ENCODE assay signal across 20 cellular contexts in the genomic region with DNA sequence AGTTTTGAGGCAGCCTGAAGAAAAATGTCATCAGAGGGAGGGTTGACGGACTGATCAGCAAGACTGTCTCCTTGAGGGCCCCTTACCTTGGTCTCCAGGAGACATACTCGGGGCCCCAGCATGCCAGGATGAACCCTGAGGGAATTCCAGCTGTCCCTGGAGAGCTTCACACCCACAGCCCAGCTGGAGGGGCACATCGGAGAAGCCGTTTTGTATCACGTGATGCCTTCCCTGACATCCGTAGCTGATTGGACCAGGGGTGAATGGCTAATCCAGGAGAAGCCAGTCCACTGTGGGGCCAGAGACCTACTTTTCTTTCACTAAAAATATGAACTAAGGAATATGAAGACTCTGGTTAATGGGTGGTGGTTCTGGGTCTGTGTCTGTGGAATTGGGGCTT.
"Had no signal": no experiment of that assay in that cellular context is flagged by ENCODE, and none has a peak within 500 bp of the region (broad histone marks: within the 10 kb centered on the region; RNA-seq: fewer than 3 reads in every experiment).

No MANE protein-coding gene starts in this region.

- H3K27me3 Mint-ChIP-seq: IgD-negative memory B cell had no signal

- H3K4me1 ChIP-seq: SJSA1 had no signal

- H3K4me3 ChIP-seq: SJSA1, SK-N-MC had no signal

- H3K36me3 Mint-ChIP-seq: IgD-negative memory B cell had no signal

- DNase-seq: Kasumi-1, KG1, MM.1S, NCI-H1092 treated with DMSO at 0.1 percent for 48 hours, NCI-H1436, NCI-H187, NCI-H2029, NCI-H2081 treated with DMSO at 0.1 percent for 48 hours, NCI-H226, NCI-H446, NCI-H510A, NCI-H524 treated with DMSO at 0.1 percent for 48 hours, NCI-H69, NCI-H774, Right ventricle myocardium superior, RPMI8226, SIG-M5 had no signal

- H3K36me3 ChIP-seq: SJSA1 had no signal

- H3K9me3 ChIP-seq: SJSA1 had no signal

- H3K4me3 Mint-ChIP-seq: IgD-negative memory B cell had no signal

- H3K27ac ChIP-seq: SJSA1, SK-N-MC had no signal
